Comparison of ENCODE assay signal across 1 cellular context in the genomic region with DNA sequence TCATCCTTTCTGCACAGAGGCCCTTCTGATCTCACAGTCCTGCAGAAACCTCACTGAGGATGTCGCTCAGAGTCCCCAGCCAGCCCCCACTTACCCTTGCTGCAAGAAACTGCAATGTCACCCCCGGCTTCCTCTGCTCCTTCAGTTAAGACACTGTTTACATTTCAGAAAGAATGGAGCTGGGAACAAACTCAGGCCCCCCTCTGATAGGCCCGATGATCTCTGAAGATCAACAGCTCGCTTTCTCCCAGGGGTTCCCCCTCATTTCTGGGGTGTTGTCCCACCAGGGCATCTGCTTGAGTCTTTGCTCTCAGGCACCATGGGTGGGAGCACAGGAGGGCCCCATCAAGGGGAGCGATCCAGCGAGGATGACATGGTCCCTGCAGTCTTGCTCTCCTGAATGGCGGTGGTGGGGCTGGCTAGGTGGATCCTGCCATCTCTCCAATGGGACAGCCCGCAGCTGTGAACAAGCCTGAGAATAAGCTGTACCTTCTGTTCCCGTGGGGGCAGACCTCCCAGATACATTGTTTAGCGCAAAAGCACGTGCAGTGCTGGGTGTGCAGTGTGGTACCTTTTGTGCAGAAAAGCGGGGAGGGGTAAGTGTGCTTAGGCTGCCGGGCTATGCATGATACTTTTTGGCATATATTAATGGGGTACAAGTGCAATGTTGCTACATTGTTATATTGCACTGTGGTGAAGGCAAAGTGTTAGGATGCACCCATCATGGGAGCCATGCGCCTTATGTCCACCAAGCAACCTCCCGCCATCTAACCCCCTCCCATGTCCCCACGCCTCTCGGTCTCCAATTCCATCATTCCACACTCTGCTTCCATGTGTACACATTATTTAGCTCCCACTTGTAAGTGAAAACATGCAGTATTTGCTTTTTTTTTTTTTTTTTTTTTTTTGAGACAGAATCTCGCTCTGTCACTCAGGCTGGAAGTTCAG.
A peak's percentile ranks its signal among the peaks of the same experiment; 100 is the strongest.
TF ChIP-seq lines count a peak whose summit lies in the region.

No MANE protein-coding gene starts in this region.

TF ChIP-seq in K562, 482 proteins besides CTCF, POLR2A, EP300 and RAD21 (continued from another document and continues in another):
- TF ChIP-seq CBFA2T3 (IDR thresholded peaks at IDR 0.05): peak; percentile 23; the same call in 1 of the 2 replicates
- no peak for TF ChIP-seq SREBF2 (CRISPR knock-in tag; IDR thresholded peaks at IDR 0.05)
- peak; percentile 77 for TF ChIP-seq MAFF (IDR thresholded peaks at IDR 0.05; ENCODE audit: low read length)
- TF ChIP-seq, protein P1, sequence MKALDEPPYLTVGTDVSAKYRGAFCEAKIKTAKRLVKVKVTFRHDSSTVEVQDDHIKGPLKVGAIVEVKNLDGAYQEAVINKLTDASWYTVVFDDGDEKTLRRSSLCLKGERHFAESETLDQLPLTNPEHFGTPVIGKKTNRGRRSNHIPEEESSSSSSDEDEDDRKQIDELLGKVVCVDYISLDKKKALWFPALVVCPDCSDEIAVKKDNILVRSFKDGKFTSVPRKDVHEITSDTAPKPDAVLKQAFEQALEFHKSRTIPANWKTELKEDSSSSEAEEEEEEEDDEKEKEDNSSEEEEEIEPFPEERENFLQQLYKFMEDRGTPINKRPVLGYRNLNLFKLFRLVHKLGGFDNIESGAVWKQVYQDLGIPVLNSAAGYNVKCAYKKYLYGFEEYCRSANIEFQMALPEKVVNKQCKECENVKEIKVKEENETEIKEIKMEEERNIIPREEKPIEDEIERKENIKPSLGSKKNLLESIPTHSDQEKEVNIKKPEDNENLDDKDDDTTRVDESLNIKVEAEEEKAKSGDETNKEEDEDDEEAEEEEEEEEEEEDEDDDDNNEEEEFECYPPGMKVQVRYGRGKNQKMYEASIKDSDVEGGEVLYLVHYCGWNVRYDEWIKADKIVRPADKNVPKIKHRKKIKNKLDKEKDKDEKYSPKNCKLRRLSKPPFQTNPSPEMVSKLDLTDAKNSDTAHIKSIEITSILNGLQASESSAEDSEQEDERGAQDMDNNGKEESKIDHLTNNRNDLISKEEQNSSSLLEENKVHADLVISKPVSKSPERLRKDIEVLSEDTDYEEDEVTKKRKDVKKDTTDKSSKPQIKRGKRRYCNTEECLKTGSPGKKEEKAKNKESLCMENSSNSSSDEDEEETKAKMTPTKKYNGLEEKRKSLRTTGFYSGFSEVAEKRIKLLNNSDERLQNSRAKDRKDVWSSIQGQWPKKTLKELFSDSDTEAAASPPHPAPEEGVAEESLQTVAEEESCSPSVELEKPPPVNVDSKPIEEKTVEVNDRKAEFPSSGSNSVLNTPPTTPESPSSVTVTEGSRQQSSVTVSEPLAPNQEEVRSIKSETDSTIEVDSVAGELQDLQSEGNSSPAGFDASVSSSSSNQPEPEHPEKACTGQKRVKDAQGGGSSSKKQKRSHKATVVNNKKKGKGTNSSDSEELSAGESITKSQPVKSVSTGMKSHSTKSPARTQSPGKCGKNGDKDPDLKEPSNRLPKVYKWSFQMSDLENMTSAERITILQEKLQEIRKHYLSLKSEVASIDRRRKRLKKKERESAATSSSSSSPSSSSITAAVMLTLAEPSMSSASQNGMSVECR (CRISPR knock-in tag; IDR thresholded peaks at IDR 0.05): no peak
- peak; percentile 66 for TF ChIP-seq SMARCE1 (IDR thresholded peaks at IDR 0.05)
- no peak for TF ChIP-seq NR2F6 (CRISPR knock-in tag; IDR thresholded peaks at IDR 0.05)
- TF ChIP-seq FOXK2 (conservative IDR thresholded peaks at IDR 0.05 in 1 of 2, IDR thresholded peaks at IDR 0.05 in 1 of 2; ENCODE audit: low read depth in 2 of 2): peak; percentile 87 to 92
- TF ChIP-seq, protein P2, sequence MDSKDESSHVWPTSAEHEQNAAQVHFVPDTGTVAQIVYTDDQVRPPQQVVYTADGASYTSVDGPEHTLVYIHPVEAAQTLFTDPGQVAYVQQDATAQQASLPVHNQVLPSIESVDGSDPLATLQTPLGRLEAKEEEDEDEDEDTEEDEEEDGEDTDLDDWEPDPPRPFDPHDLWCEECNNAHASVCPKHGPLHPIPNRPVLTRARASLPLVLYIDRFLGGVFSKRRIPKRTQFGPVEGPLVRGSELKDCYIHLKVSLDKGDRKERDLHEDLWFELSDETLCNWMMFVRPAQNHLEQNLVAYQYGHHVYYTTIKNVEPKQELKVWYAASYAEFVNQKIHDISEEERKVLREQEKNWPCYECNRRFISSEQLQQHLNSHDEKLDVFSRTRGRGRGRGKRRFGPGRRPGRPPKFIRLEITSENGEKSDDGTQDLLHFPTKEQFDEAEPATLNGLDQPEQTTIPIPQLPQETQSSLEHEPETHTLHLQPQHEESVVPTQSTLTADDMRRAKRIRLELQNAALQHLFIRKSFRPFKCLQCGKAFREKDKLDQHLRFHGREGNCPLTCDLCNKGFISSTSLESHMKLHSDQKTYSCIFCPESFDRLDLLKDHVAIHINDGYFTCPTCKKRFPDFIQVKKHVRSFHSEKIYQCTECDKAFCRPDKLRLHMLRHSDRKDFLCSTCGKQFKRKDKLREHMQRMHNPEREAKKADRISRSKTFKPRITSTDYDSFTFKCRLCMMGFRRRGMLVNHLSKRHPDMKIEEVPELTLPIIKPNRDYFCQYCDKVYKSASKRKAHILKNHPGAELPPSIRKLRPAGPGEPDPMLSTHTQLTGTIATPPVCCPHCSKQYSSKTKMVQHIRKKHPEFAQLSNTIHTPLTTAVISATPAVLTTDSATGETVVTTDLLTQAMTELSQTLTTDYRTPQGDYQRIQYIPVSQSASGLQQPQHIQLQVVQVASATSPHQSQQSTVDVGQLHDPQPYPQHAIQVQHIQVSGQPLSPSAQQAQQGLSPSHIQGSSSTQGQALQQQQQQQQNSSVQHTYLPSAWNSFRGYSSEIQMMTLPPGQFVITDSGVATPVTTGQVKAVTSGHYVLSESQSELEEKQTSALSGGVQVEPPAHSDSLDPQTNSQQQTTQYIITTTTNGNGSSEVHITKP (IDR thresholded peaks at IDR 0.05; ENCODE audit: partially characterized antibody): peak; percentile 22
- TF ChIP-seq NFE2L1 (tag; IDR thresholded peaks at IDR 0.05; ENCODE audit: borderline replicate concordance, low read depth): peak; percentile 62; the same call in 1 of the 2 replicates
- TF ChIP-seq EHMT2 (IDR thresholded peaks at IDR 0.05): no peak
- TF ChIP-seq, protein P3, sequence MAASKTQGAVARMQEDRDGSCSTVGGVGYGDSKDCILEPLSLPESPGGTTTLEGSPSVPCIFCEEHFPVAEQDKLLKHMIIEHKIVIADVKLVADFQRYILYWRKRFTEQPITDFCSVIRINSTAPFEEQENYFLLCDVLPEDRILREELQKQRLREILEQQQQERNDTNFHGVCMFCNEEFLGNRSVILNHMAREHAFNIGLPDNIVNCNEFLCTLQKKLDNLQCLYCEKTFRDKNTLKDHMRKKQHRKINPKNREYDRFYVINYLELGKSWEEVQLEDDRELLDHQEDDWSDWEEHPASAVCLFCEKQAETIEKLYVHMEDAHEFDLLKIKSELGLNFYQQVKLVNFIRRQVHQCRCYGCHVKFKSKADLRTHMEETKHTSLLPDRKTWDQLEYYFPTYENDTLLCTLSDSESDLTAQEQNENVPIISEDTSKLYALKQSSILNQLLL (CRISPR knock-in tag; IDR thresholded peaks at IDR 0.05; ENCODE audit: borderline replicate concordance): no peak
- peak; percentile 95 for TF ChIP-seq MAFG (tag; conservative IDR thresholded peaks at IDR 0.05)
- no peak for TF ChIP-seq MTF1 (CRISPR knock-in tag; IDR thresholded peaks at IDR 0.05; ENCODE audit: borderline replicate concordance)
- TF ChIP-seq, protein P4, sequence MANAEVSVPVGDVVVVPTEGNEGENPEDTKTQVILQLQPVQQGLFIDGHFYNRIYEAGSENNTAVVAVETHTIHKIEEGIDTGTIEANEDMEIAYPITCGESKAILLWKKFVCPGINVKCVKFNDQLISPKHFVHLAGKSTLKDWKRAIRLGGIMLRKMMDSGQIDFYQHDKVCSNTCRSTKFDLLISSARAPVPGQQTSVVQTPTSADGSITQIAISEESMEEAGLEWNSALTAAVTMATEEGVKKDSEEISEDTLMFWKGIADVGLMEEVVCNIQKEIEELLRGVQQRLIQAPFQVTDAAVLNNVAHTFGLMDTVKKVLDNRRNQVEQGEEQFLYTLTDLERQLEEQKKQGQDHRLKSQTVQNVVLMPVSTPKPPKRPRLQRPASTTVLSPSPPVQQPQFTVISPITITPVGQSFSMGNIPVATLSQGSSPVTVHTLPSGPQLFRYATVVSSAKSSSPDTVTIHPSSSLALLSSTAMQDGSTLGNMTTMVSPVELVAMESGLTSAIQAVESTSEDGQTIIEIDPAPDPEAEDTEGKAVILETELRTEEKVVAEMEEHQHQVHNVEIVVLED (CRISPR knock-in tag; IDR thresholded peaks at IDR 0.05): no peak
- TF ChIP-seq, protein P5, sequence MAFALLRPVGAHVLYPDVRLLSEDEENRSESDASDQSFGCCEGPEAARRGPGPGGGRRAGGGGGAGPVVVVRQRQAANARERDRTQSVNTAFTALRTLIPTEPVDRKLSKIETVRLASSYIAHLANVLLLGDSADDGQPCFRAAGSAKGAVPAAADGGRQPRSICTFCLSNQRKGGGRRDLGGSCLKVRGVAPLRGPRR (CRISPR knock-in tag; IDR thresholded peaks at IDR 0.05): no peak
- TF ChIP-seq GABPB1 (CRISPR knock-in tag; IDR thresholded peaks at IDR 0.05): no peak
- TF ChIP-seq, protein P6, sequence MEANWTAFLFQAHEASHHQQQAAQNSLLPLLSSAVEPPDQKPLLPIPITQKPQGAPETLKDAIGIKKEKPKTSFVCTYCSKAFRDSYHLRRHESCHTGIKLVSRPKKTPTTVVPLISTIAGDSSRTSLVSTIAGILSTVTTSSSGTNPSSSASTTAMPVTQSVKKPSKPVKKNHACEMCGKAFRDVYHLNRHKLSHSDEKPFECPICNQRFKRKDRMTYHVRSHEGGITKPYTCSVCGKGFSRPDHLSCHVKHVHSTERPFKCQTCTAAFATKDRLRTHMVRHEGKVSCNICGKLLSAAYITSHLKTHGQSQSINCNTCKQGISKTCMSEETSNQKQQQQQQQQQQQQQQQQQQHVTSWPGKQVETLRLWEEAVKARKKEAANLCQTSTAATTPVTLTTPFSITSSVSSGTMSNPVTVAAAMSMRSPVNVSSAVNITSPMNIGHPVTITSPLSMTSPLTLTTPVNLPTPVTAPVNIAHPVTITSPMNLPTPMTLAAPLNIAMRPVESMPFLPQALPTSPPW (CRISPR knock-in tag; IDR thresholded peaks at IDR 0.05): peak; percentile 80
- TF ChIP-seq, protein P7, sequence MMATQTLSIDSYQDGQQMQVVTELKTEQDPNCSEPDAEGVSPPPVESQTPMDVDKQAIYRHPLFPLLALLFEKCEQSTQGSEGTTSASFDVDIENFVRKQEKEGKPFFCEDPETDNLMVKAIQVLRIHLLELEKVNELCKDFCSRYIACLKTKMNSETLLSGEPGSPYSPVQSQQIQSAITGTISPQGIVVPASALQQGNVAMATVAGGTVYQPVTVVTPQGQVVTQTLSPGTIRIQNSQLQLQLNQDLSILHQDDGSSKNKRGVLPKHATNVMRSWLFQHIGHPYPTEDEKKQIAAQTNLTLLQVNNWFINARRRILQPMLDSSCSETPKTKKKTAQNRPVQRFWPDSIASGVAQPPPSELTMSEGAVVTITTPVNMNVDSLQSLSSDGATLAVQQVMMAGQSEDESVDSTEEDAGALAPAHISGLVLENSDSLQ (IDR thresholded peaks at IDR 0.05): peak; percentile 52
- TF ChIP-seq PHF20 (IDR thresholded peaks at IDR 0.05; ENCODE audit: partially characterized antibody): peak; percentile 16
- TF ChIP-seq, protein P8, sequence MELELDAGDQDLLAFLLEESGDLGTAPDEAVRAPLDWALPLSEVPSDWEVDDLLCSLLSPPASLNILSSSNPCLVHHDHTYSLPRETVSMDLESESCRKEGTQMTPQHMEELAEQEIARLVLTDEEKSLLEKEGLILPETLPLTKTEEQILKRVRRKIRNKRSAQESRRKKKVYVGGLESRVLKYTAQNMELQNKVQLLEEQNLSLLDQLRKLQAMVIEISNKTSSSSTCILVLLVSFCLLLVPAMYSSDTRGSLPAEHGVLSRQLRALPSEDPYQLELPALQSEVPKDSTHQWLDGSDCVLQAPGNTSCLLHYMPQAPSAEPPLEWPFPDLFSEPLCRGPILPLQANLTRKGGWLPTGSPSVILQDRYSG (tag; conservative IDR thresholded peaks at IDR 0.05; ENCODE audit: low read depth): 0 out of 2 replicates have a peak, but pooled peaks have one; percentile 36
- TF ChIP-seq ARID1B (IDR thresholded peaks at IDR 0.05): peak; percentile 66
- peak; percentile 60 for TF ChIP-seq RBBP5 (IDR thresholded peaks at IDR 0.05; ENCODE audit: borderline replicate concordance, insufficient read depth, low read length, poor library complexity, severe bottlenecking)
- TF ChIP-seq TCFL5 (CRISPR knock-in tag; conservative IDR thresholded peaks at IDR 0.05): no peak
- no peak for TF ChIP-seq SRSF1 (IDR thresholded peaks at IDR 0.05; ENCODE audit: low read depth, low read length)
- TF ChIP-seq BCOR (IDR thresholded peaks at IDR 0.05): no peak
- TF ChIP-seq, protein P9, sequence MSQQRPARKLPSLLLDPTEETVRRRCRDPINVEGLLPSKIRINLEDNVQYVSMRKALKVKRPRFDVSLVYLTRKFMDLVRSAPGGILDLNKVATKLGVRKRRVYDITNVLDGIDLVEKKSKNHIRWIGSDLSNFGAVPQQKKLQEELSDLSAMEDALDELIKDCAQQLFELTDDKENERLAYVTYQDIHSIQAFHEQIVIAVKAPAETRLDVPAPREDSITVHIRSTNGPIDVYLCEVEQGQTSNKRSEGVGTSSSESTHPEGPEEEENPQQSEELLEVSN (IDR thresholded peaks at IDR 0.05; ENCODE audit: borderline replicate concordance in 1 of 2, extremely low read depth in 1 of 2, insufficient read depth in 1 of 2, insufficient read length in 1 of 2, low read depth in 1 of 2, low read length in 1 of 2, poor library complexity in 1 of 2, severe bottlenecking in 1 of 2): peak in 1 of 2 experiments; percentile 30
- TF ChIP-seq NFE2 (IDR thresholded peaks at IDR 0.05; ENCODE audit: low read depth): peak; percentile 94
- no peak for TF ChIP-seq ZNF589 (CRISPR knock-in tag; IDR thresholded peaks at IDR 0.05; ENCODE audit: low read depth)
- TF ChIP-seq, protein P10, sequence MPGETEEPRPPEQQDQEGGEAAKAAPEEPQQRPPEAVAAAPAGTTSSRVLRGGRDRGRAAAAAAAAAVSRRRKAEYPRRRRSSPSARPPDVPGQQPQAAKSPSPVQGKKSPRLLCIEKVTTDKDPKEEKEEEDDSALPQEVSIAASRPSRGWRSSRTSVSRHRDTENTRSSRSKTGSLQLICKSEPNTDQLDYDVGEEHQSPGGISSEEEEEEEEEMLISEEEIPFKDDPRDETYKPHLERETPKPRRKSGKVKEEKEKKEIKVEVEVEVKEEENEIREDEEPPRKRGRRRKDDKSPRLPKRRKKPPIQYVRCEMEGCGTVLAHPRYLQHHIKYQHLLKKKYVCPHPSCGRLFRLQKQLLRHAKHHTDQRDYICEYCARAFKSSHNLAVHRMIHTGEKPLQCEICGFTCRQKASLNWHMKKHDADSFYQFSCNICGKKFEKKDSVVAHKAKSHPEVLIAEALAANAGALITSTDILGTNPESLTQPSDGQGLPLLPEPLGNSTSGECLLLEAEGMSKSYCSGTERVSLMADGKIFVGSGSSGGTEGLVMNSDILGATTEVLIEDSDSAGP (CRISPR knock-in tag; IDR thresholded peaks at IDR 0.05): no peak
- no peak for TF ChIP-seq TGIF2 (CRISPR knock-in tag; IDR thresholded peaks at IDR 0.05)
- TF ChIP-seq C11orf30 (IDR thresholded peaks at IDR 0.05; ENCODE audit: low read depth): peak; percentile 94
- no peak for TF ChIP-seq POLR2G (IDR thresholded peaks at IDR 0.05; ENCODE audit: low read depth, low read length)
- no peak for TF ChIP-seq ZNF76 (CRISPR knock-in tag; IDR thresholded peaks at IDR 0.05; ENCODE audit: borderline replicate concordance)
